Comparison of ENCODE assay signal across 8 cellular contexts in genomic region chr18:39799010-39799409, GRCh38.
A peak's percentile ranks its signal among the peaks of the same experiment; 100 is the strongest.
DNase-seq lines count a peak whose midpoint lies in the region; ATAC-seq and TF ChIP-seq lines count a peak whose summit lies in the region.

No MANE protein-coding gene starts in this region.

- peaks cover 28% of the 10 kb centered on the region for H3K79me2 ChIP-seq in ACC112 (ENCODE audit: control insufficient read depth, insufficient read depth, low read length, unreplicated experiment)

- H3K4me1 ChIP-seq in ACC112 (ENCODE audit: control insufficient read depth, insufficient read depth, low read length, unreplicated experiment) (peaks cover 23% of the 10 kb centered on the region), HEK293 (ENCODE audit: control insufficient read depth, insufficient read depth, low read length) (no peaks in the 10 kb centered on the region)

- POLR2A ChIA-PET in HEK293 (lab: Yijun Ruan, JAX): no interaction called here

- H3K27me3 ChIP-seq in ACC112 (ENCODE audit: insufficient read depth, low read length): no peaks in the 10 kb centered on the region

- H3K9me3 ChIP-seq in HEK293 (ENCODE audit: control insufficient read depth, insufficient read depth, low read depth, low read length): no peaks in the 10 kb centered on the region
- H3K9me3 ChIP-seq in SK-N-MC (ENCODE audit: low read depth, low read length): peaks cover 2% of the 10 kb centered on the region; the same call in 1 of the 2 replicates

- TF ChIP-seq CTCF in HEK293 (tag by site-specific recombination; IDR thresholded peaks at IDR 0.05): no peak

- H3K36me3 Mint-ChIP-seq in immature natural killer cell: peaks cover 0 to 5% (median 0%) of the 10 kb centered on the region in 3 donors

- peaks cover 2 to 39% (median 7%) of the 10 kb centered on the region in 6 donors for H3K9me3 Mint-ChIP-seq in immature natural killer cell

- H3K4me3 ChIP-seq in ACC112 (ENCODE audit: low read depth, low read length): peak overlapping the region; percentile 76
- peak overlapping the region; percentile 63 for H3K4me3 ChIP-seq in HEK293 (ENCODE audit: low read depth, low read length)
- peak overlapping the region; percentile 66 for H3K4me3 ChIP-seq in SK-N-MC

- DNase-seq in SK-N-MC (ENCODE audit: low read depth, low spot score): no peak
- DNase-seq in immature natural killer cell: no peak
- DNase-seq in HuH-7.5 (ENCODE audit: low spot score): no peak

- H3K27ac ChIP-seq in ACC112 (ENCODE audit: low read depth, low read length): no peak overlapping the region
- no peak overlapping the region for H3K27ac ChIP-seq in HEK293 (ENCODE audit: extremely low read depth, low read depth, low read length)
- H3K27ac ChIP-seq in SK-N-MC: no peak overlapping the region

- no peak overlapping the region for H3K9ac ChIP-seq in SK-N-MC (ENCODE audit: insufficient read length)

- peaks cover 11 to 16% of the 10 kb centered on the region in 2 donors for H3K4me1 Mint-ChIP-seq in immature natural killer cell

- ATAC-seq in GM21528 (IDR thresholded peaks at IDR 0.05; ENCODE audit: low FRiP score, unreplicated experiment) (no peak), HG03442 (IDR thresholded peaks at IDR 0.05; ENCODE audit: unreplicated experiment) (no peak), HG02884 (IDR thresholded peaks at IDR 0.05; ENCODE audit: unreplicated experiment) (no peak)

- H3K4me3 Mint-ChIP-seq in immature natural killer cell: peak overlapping the region in 4 of 5 donors; percentile 29 to 72 (median 58)

- H3K27ac Mint-ChIP-seq in immature natural killer cell: no peak overlapping the region

- H3K36me3 ChIP-seq in ACC112 (ENCODE audit: insufficient read depth, low read length) (0 out of 2 replicates have a peak, but pooled peaks cover 5% of the 10 kb centered on the region), HEK293 (ENCODE audit: control insufficient read depth in 2 of 2, insufficient read depth in 1 of 2, low read length in 2 of 2) (peaks cover 0 to 5% of the 10 kb centered on the region in 2 experiments; a peak in 1 of 3 replicates), SK-N-MC (ENCODE audit: insufficient read depth, low read length) (no peaks in the 10 kb centered on the region; the same call in 1 of the 2 replicates)

- H2AFZ ChIP-seq in ACC112 (ENCODE audit: low read length, unreplicated experiment): peak overlapping the region; percentile 70

- CTCF ChIA-PET in HEK293 (lab: Yijun Ruan, JAX): interaction anchor here (0.7 to 1.2 kb wide), 2 partner anchors 40 to 42 kb away, joined by 3 read pairs; no protein-coding TSS in a partner anchor

- no peaks in the 10 kb centered on the region for H3K27me3 Mint-ChIP-seq in immature natural killer cell (ENCODE audit: low read depth in 3 of 3)

TF ChIP-seq in HEK293, 187 proteins besides CTCF, POLR2A, EP300 and RAD21:
- TF ChIP-seq ZBTB8A (tag by site-specific recombination; IDR thresholded peaks at IDR 0.05) (no peak), ZNF37A (tag by site-specific recombination; IDR thresholded peaks at IDR 0.05) (no peak), ZNF121 (tag by site-specific recombination; IDR thresholded peaks at IDR 0.05) (no peak), ZNF560 (tag by site-specific recombination; IDR thresholded peaks at IDR 0.05; ENCODE audit: borderline replicate concordance) (no peak), ZNF664 (tag by site-specific recombination; IDR thresholded peaks at IDR 0.05) (no peak), SALL2 (tag by site-specific recombination; IDR thresholded peaks at IDR 0.05; ENCODE audit: borderline replicate concordance) (no peak), ZNF169 (tag by site-specific recombination; IDR thresholded peaks at IDR 0.05) (no peak), ZNF175 (tag by site-specific recombination; IDR thresholded peaks at IDR 0.05) (no peak), ZNF292 (tag by site-specific recombination; IDR thresholded peaks at IDR 0.05; ENCODE audit: borderline replicate concordance, low read depth) (no peak), ZNF645 (tag by site-specific recombination; IDR thresholded peaks at IDR 0.05) (no peak), ZNF791 (tag by site-specific recombination; IDR thresholded peaks at IDR 0.05) (no peak), ZNF629 (tag by site-specific recombination; IDR thresholded peaks at IDR 0.05) (no peak), ZNF510 (tag by site-specific recombination; IDR thresholded peaks at IDR 0.05; ENCODE audit: insufficient replicate concordance) (no peak), ZNF211 (tag by site-specific recombination; IDR thresholded peaks at IDR 0.05; ENCODE audit: low read depth) (no peak), ZNF223 (tag by site-specific recombination; IDR thresholded peaks at IDR 0.05) (no peak)
- TF ChIP-seq, protein P1, sequence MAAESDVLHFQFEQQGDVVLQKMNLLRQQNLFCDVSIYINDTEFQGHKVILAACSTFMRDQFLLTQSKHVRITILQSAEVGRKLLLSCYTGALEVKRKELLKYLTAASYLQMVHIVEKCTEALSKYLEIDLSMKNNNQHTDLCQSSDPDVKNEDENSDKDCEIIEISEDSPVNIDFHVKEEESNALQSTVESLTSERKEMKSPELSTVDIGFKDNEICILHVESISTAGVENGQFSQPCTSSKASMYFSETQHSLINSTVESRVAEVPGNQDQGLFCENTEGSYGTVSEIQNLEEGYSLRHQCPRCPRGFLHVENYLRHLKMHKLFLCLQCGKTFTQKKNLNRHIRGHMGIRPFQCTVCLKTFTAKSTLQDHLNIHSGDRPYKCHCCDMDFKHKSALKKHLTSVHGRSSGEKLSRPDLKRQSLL (tag by site-specific recombination; IDR thresholded peaks at IDR 0.05): no peak
- TF ChIP-seq, protein P2, sequence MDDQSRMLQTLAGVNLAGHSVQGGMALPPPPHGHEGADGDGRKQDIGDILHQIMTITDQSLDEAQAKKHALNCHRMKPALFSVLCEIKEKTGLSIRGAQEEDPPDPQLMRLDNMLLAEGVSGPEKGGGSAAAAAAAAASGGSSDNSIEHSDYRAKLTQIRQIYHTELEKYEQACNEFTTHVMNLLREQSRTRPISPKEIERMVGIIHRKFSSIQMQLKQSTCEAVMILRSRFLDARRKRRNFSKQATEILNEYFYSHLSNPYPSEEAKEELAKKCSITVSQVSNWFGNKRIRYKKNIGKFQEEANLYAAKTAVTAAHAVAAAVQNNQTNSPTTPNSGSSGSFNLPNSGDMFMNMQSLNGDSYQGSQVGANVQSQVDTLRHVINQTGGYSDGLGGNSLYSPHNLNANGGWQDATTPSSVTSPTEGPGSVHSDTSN (CRISPR knock-in tag; IDR thresholded peaks at IDR 0.05): no peak
